Comparison of ENCODE assay signal across 20 cellular contexts in genomic region chr10:130141038-130141437, GRCh38. TPM values are rescaled to one million over a fixed set of nuclear protein-coding genes. Genes with fewer than 3 reads are reported as not detected.
DNase-seq lines count a peak whose midpoint lies in the region; ATAC-seq, FAIRE-seq and TF ChIP-seq lines count a peak whose summit lies in the region.
"Had no signal": no experiment of that assay in that cellular context is flagged by ENCODE, and none has a peak within 500 bp of the region (broad histone marks: within the 10 kb centered on the region; RNA-seq: fewer than 3 reads in every experiment).

No MANE protein-coding gene starts in this region.

- TF ChIP-seq POLR2A in HepG2 (IDR thresholded peaks at IDR 0.05; ENCODE audit: insufficient read depth in 1 of 2, low read depth in 2 of 2, low read length in 2 of 2) (no peak), right lobe of liver (IDR thresholded peaks at IDR 0.05) (no peak)

- H3K4me1 Mint-ChIP-seq in astrocyte (ENCODE audit: low read depth, unreplicated experiment) (peaks cover 41% of the 10 kb centered on the region), type B pancreatic cell (ENCODE audit: unreplicated experiment) (peaks cover 38% of the 10 kb centered on the region)
- H3K4me1 Mint-ChIP-seq in stimulated activated memory B cell treated with anti-CD40 and anti-IgM and Interleukin-4, amounts not matched to agents 10 μg/mL and 1 μg/mL and 100 μg/mL, for 72 hours = peaks cover 50% of the 10 kb centered on the region

- H3K27ac Mint-ChIP-seq in astrocyte (ENCODE audit: unreplicated experiment) (peak overlapping the region; percentile 69), type B pancreatic cell (no peak overlapping the region)
- peak overlapping the region; percentile 72 for H3K27ac Mint-ChIP-seq in stimulated activated memory B cell treated with anti-CD40 and anti-IgM and Interleukin-4, amounts not matched to agents 10 μg/mL and 1 μg/mL and 100 μg/mL, for 72 hours

- DNase-seq in HepG2 (ENCODE audit: low spot score) (no peak), right lobe of liver (no peak), astrocyte (ENCODE audit: low read depth) (no peak), type B pancreatic cell (ENCODE audit: extremely low spot score, unreplicated experiment) (no peak)
- no peak for DNase-seq in effector memory CD4-positive, alpha-beta T cell
- DNase-seq: activated CD4-positive, alpha-beta T cell treated with anti-CD3 and anti-CD28 coated beads, Interleukin-2, amount 50 U/mL, for 1 hour; activated T-cell treated with anti-CD3 and anti-CD28 coated beads, Interleukin-2, amount 50 U/mL, for 1 hour; CD8-positive, alpha-beta memory T cell; hypothalamus; NCI-H187; NCI-H2227 treated with DMSO at 0.1 percent for 48 hours; NCI-H82; nephron progenitor cell; small intestine; stimulated activated CD4-positive, alpha-beta T cell treated with anti-CD3 and anti-CD28 coated beads, Interleukin-4, amount 100 ng/mL, for 1 hour had no signal

- H3K27me3 Mint-ChIP-seq in astrocyte (ENCODE audit: low read depth, unreplicated experiment) (no peaks in the 10 kb centered on the region), type B pancreatic cell (no peaks in the 10 kb centered on the region)
- H3K27me3 Mint-ChIP-seq in stimulated activated memory B cell treated with anti-CD40 and anti-IgM and Interleukin-4, amounts not matched to agents 10 μg/mL and 1 μg/mL and 100 μg/mL, for 72 hours = no peaks in the 10 kb centered on the region
- H3K27me3 Mint-ChIP-seq: CD8-positive, alpha-beta memory T cell had no signal

- no TSS peak for BruUV-seq in HepG2 (replicated peaks; lab: Mats Ljungman, UMichigan)

- no peaks in the 10 kb centered on the region for H3K9me3 ChIP-seq in HepG2 (ENCODE audit: low read length)
- no peaks in the 10 kb centered on the region for H3K9me3 ChIP-seq in right lobe of liver
- H3K9me3 ChIP-seq in OCI-LY1 (ENCODE audit: low read length) = no peaks in the 10 kb centered on the region
- H3K9me3 ChIP-seq in astrocyte (ENCODE audit: insufficient read depth, low read depth, low read length) = no peaks in the 10 kb centered on the region
- no peaks in the 10 kb centered on the region for H3K9me3 ChIP-seq in effector memory CD4-positive, alpha-beta T cell (ENCODE audit: control insufficient read depth, low read length)

- POLR2A ChIA-PET in HepG2 (lab: Yijun Ruan, JAX) = interaction anchor here (1.2 kb wide), 1 partner anchor 31 kb away, joined by 4 read pairs; no protein-coding TSS in a partner anchor

- H3K4me3 ChIP-seq in HepG2 (replicated peaks in 1 of 3; ENCODE audit: insufficient read depth in 1 of 3, low read depth in 2 of 3, low read length in 3 of 3) (no peak overlapping the region), right lobe of liver (no peak overlapping the region), OCI-LY1 (ENCODE audit: low read depth, low read length, poor library complexity, severe bottlenecking) (peak overlapping the region; percentile 34), astrocyte (ENCODE audit: insufficient read depth, low read depth, low read length) (no peak overlapping the region)
- H3K4me3 ChIP-seq in effector memory CD4-positive, alpha-beta T cell (ENCODE audit: insufficient read depth, low read depth, low read length, poor library complexity, severe bottlenecking) = no peak overlapping the region

- H4K20me1 ChIP-seq in HepG2 (ENCODE audit: insufficient read depth, low read length) (peaks cover 50% of the 10 kb centered on the region), OCI-LY1 (ENCODE audit: insufficient read depth, low read length) (no peaks in the 10 kb centered on the region), astrocyte (ENCODE audit: insufficient read depth, low read length) (peaks cover 84% of the 10 kb centered on the region)

- no peaks in the 10 kb centered on the region for H3K9me3 Mint-ChIP-seq in astrocyte (ENCODE audit: unreplicated experiment)
- no peaks in the 10 kb centered on the region for H3K9me3 Mint-ChIP-seq in stimulated activated memory B cell treated with anti-CD40 and anti-IgM and Interleukin-4, amounts not matched to agents 10 μg/mL and 1 μg/mL and 100 μg/mL, for 72 hours
- H3K9me3 Mint-ChIP-seq in type B pancreatic cell = no peaks in the 10 kb centered on the region
- H3K9me3 Mint-ChIP-seq: CD8-positive, alpha-beta memory T cell; nephron progenitor cell had no signal

- H3K9me2 ChIP-seq in OCI-LY1 (ENCODE audit: low read depth, low read length) = no peaks in the 10 kb centered on the region

- no peak overlapping the region for H3K4me3 Mint-ChIP-seq in astrocyte (ENCODE audit: unreplicated experiment)
- H3K4me3 Mint-ChIP-seq in stimulated activated memory B cell treated with anti-CD40 and anti-IgM and Interleukin-4, amounts not matched to agents 10 μg/mL and 1 μg/mL and 100 μg/mL, for 72 hours = no peak overlapping the region
- no peak overlapping the region for H3K4me3 Mint-ChIP-seq in type B pancreatic cell
- H3K4me3 Mint-ChIP-seq: nephron progenitor cell had no signal

- H2AFZ ChIP-seq in HepG2 (ENCODE audit: low read length) (no peak overlapping the region), OCI-LY1 (ENCODE audit: low read length) (no peak overlapping the region), astrocyte (ENCODE audit: low read depth, low read length) (no peak overlapping the region)

- in situ Hi-C loops in HepG2 (cut with HindIII; ENCODE audit: extremely low pct_ligation_motif_present, low pct_unique_long_range_greater_than_20kb) = no loop called here

- H3K4me2 ChIP-seq in HepG2 (ENCODE audit: low read depth, low read length) = 0 out of 2 replicates have a peak overlapping the region, but pooled peaks have one; percentile 15
- peak overlapping the region; percentile 56 for H3K4me2 ChIP-seq in OCI-LY1 (ENCODE audit: low read length)
- no peak overlapping the region for H3K4me2 ChIP-seq in astrocyte (ENCODE audit: low read length)

- no peaks in the 10 kb centered on the region for H3F3A ChIP-seq in OCI-LY1 (ENCODE audit: insufficient read depth, low read length)

- H3K4me1 ChIP-seq in HepG2 (ENCODE audit: insufficient read depth, low read length) (peaks cover 48% of the 10 kb centered on the region), right lobe of liver (peaks cover 0 to 14% (median 6%) of the 10 kb centered on the region in 4 donors), OCI-LY1 (ENCODE audit: insufficient read depth, low read length, severe bottlenecking) (peaks cover 68% of the 10 kb centered on the region), astrocyte (ENCODE audit: insufficient read depth, low read length) (peaks cover 15% of the 10 kb centered on the region)
- peaks cover 15% of the 10 kb centered on the region for H3K4me1 ChIP-seq in effector memory CD4-positive, alpha-beta T cell (ENCODE audit: control insufficient read depth, insufficient read depth, low read length, poor library complexity, severe bottlenecking)

- H3K36me3 ChIP-seq in HepG2 (replicated peaks in 1 of 2; ENCODE audit: control insufficient read depth in 1 of 2, insufficient read depth in 2 of 2, low read length in 2 of 2) = peaks cover 9 to 16% of the 10 kb centered on the region in 2 experiments; a peak in 4 of 5 replicates
- peaks cover 0 to 5% (median 2%) of the 10 kb centered on the region in 4 donors for H3K36me3 ChIP-seq in right lobe of liver
- H3K36me3 ChIP-seq in OCI-LY1 (ENCODE audit: insufficient read depth, low read length) = peaks cover 35% of the 10 kb centered on the region; the same call in 1 of the 2 replicates
- peaks cover 2% of the 10 kb centered on the region for H3K36me3 ChIP-seq in astrocyte (ENCODE audit: insufficient read depth, low read length)
- H3K36me3 ChIP-seq in effector memory CD4-positive, alpha-beta T cell (ENCODE audit: control insufficient read depth, insufficient read depth, low read length) = no peaks in the 10 kb centered on the region

- no peaks in the 10 kb centered on the region; a peak in 2 of 5 replicates for H3K27me3 ChIP-seq in HepG2 (ENCODE audit: control insufficient read depth in 1 of 2, insufficient read depth in 2 of 2, low read length in 2 of 2)
- H3K27me3 ChIP-seq in right lobe of liver = no peaks in the 10 kb centered on the region
- no peaks in the 10 kb centered on the region for H3K27me3 ChIP-seq in OCI-LY1 (ENCODE audit: insufficient read depth, low read length)
- H3K27me3 ChIP-seq in astrocyte (ENCODE audit: insufficient read depth, low read length) = no peaks in the 10 kb centered on the region
- no peaks in the 10 kb centered on the region for H3K27me3 ChIP-seq in effector memory CD4-positive, alpha-beta T cell (replicated peaks; ENCODE audit: control insufficient read depth, insufficient read depth, low read length, poor library complexity, severe bottlenecking)

- TF ChIP-seq EP300 in HepG2 (IDR thresholded peaks at IDR 0.05; ENCODE audit: low read depth in 2 of 2, low read length in 2 of 2) (no peak), HepG2 (CRISPR knock-in tag; IDR thresholded peaks at IDR 0.05; ENCODE audit: borderline replicate concordance) (no peak)

- ATAC-seq in HepG2 = no peak
- ATAC-seq in right lobe of liver = no peak
- no peak for ATAC-seq in stimulated activated memory B cell treated with anti-CD40 and anti-IgM and Interleukin-4, amounts not matched to agents 10 μg/mL and 1 μg/mL and 100 μg/mL, for 72 hours
- no peak for ATAC-seq in HG02571 (IDR thresholded peaks at IDR 0.05; ENCODE audit: unreplicated experiment)

- H3K79me2 ChIP-seq in HepG2 (ENCODE audit: insufficient read depth, low read length) (peaks cover 90% of the 10 kb centered on the region), OCI-LY1 (ENCODE audit: insufficient read depth, low read length) (peaks cover 75% of the 10 kb centered on the region), astrocyte (ENCODE audit: insufficient read depth, low read length) (peaks cover 95% of the 10 kb centered on the region)

- H3K9ac ChIP-seq in HepG2 (ENCODE audit: insufficient read depth, low read depth, low read length) (no peak overlapping the region), OCI-LY1 (ENCODE audit: low read length) (peak overlapping the region; percentile 18; the same call in 1 of the 2 replicates), astrocyte (ENCODE audit: low read length) (no peak overlapping the region)

- WGBS in HepG2 (ENCODE audit: low lambda C conversion rate) = 81% methylated on average over 4 of the region's 4 CpGs
- 86% methylated on average over 3 of the region's 4 CpGs for WGBS in right lobe of liver (ENCODE audit: insufficient coverage, low coverage, low lambda C conversion rate, missing lambda C conversion rate)

- TF ChIP-seq RAD21 in HepG2 (CRISPR knock-in tag; IDR thresholded peaks at IDR 0.05) = no peak

- TF ChIP-seq CTCF in HepG2 (CRISPR knock-in tag; IDR thresholded peaks at IDR 0.05) (no peak), right lobe of liver (IDR thresholded peaks at IDR 0.05) (no peak), OCI-LY1 (IDR thresholded peaks at IDR 0.05; ENCODE audit: low read length) (no peak), astrocyte (IDR thresholded peaks at IDR 0.05; ENCODE audit: insufficient read depth, low read depth, low read length) (no peak), type B pancreatic cell (conservative IDR thresholded peaks at IDR 0.05) (no peak)

- H3K36me3 Mint-ChIP-seq in astrocyte (ENCODE audit: low read depth, unreplicated experiment) (peaks cover 2% of the 10 kb centered on the region), type B pancreatic cell (peaks cover 20% of the 10 kb centered on the region)
- peaks cover 21% of the 10 kb centered on the region for H3K36me3 Mint-ChIP-seq in stimulated activated memory B cell treated with anti-CD40 and anti-IgM and Interleukin-4, amounts not matched to agents 10 μg/mL and 1 μg/mL and 100 μg/mL, for 72 hours

- CTCF ChIA-PET in HepG2 (lab: Yijun Ruan, JAX; ENCODE audit: low intra/inter-chr PET ratio, low total read pairs) = no interaction called here

- FAIRE-seq in HepG2 (lab: Jason Lieb, UNC) (no peak), astrocyte (lab: Jason Lieb, UNC) (no peak)
- FAIRE-seq: keratinocyte, small intestine, TTC549 had no signal

- H3K27ac ChIP-seq in HepG2 (ENCODE audit: extremely low read length, insufficient read depth, low read length) = no peak overlapping the region
- H3K27ac ChIP-seq in right lobe of liver = no peak overlapping the region
- H3K27ac ChIP-seq in OCI-LY1 (ENCODE audit: low read depth, low read length, poor library complexity, severe bottlenecking) = peak overlapping the region; percentile 82
- H3K27ac ChIP-seq in astrocyte (ENCODE audit: low read depth, low read length) = no peak overlapping the region
- no peak overlapping the region for H3K27ac ChIP-seq in effector memory CD4-positive, alpha-beta T cell (ENCODE audit: insufficient read depth, low read length, poor library complexity, severe bottlenecking)

- intact Hi-C loops in HepG2 (cut with micrococcal nuclease; ENCODE audit: unreplicated experiment) (no loop called here), right lobe of liver (cut with DNase I) (no loop called here)

RNA-seq across cellular contexts. Expression of gene GLRX3, which starts 4.8 kb away (rescaled TPM):
- 135 and 185 TPM in 2 replicates for total RNA-seq in HepG2 (2016; rRNA removed; fragmentation: Illumina TruSeq; extraction: Trizol)
- 53.2 and 56.2 TPM in 2 replicates for total RNA-seq in HepG2 (2016; cell fraction: cytosol; rRNA removed; fragmentation: Illumina TruSeq; extraction: Trizol; ENCODE audit: low read depth)
- 139 and 200 TPM in 2 replicates for total RNA-seq in HepG2 (2016; cell fraction: insoluble cytoplasmic fraction; rRNA removed; fragmentation: Illumina TruSeq; extraction: Trizol)
- 74.0 and 76.4 TPM in 2 replicates for total RNA-seq in HepG2 (2016; cell fraction: membrane; rRNA removed; fragmentation: Illumina TruSeq; extraction: Trizol)
- 50.5 and 57.7 TPM in 2 replicates for total RNA-seq in HepG2 (2016; cell fraction: nucleus; rRNA removed; fragmentation: Illumina TruSeq; extraction: Trizol)
- polyA plus RNA-seq in HepG2 (2011; rRNA removed) = 67.1 and 91.4 TPM in 2 replicates
- 51.8 and 58.2 TPM in 2 replicates for polyA plus RNA-seq in HepG2 (2011; cell fraction: cytosol; rRNA removed)
- polyA plus RNA-seq in HepG2 (2011; cell fraction: nucleus; rRNA removed) = 29.6 and 40.4 TPM in 2 replicates
- polyA plus RNA-seq in HepG2 (2012) = 91.5 and 92.8 TPM in 2 replicates
- 52.7 and 54.0 TPM in 2 replicates for polyA plus RNA-seq in HepG2 (2016; cell fraction: cytosol; fragmentation: Illumina TruSeq; extraction: Trizol; ENCODE audit: low read depth)
- 190 and 206 TPM in 2 replicates for polyA plus RNA-seq in HepG2 (2016; cell fraction: insoluble cytoplasmic fraction; fragmentation: Illumina TruSeq; extraction: Trizol; ENCODE audit: low read depth)
- 63.1 and 66.1 TPM in 2 replicates for polyA plus RNA-seq in HepG2 (2016; cell fraction: membrane; fragmentation: Illumina TruSeq; extraction: Trizol; ENCODE audit: low read depth)
- polyA plus RNA-seq in HepG2 (2016; cell fraction: nucleus; fragmentation: Illumina TruSeq; extraction: Trizol; ENCODE audit: insufficient read depth, low read depth) = 81.2 and 94.4 TPM in 2 replicates
- polyA minus RNA-seq in HepG2 (2011; rRNA and poly(A)+ RNA removed; ENCODE audit: low replicate concordance) = 14.1 and 28.5 TPM in 2 replicates
- 29.1 and 30.6 TPM in 2 replicates for polyA minus RNA-seq in HepG2 (2011; cell fraction: cytosol; rRNA and poly(A)+ RNA removed)
- polyA minus RNA-seq in HepG2 (2011; cell fraction: nucleus; rRNA and poly(A)+ RNA removed) = 48.8 and 52.1 TPM in 2 replicates
- total RNA-seq in right lobe of liver = 10 to 100 TPM; 23.5 to 50.6 (median 33.4) TPM
- total RNA-seq in astrocyte = 116 and 137 TPM in 2 replicates
- 73.2 and 77.4 TPM in 2 replicates for total RNA-seq in type B pancreatic cell (ENCODE audit: low replicate concordance)

RNA-seq across cellular contexts. Expression of gene C10orf143, which starts 30.4 kb away (rescaled TPM):
- 0.84 and 0.91 TPM in 2 replicates for total RNA-seq in HepG2 (2016; rRNA removed; fragmentation: Illumina TruSeq; extraction: Trizol)
- 1.9 and 2.2 TPM in 2 replicates for total RNA-seq in HepG2 (2016; cell fraction: cytosol; rRNA removed; fragmentation: Illumina TruSeq; extraction: Trizol; ENCODE audit: low read depth)
- total RNA-seq in HepG2 (2016; cell fraction: insoluble cytoplasmic fraction; rRNA removed; fragmentation: Illumina TruSeq; extraction: Trizol) = 0.40 and 0.63 TPM in 2 replicates
- total RNA-seq in HepG2 (2016; cell fraction: membrane; rRNA removed; fragmentation: Illumina TruSeq; extraction: Trizol) = 1.2 and 2.2 TPM in 2 replicates
- total RNA-seq in HepG2 (2016; cell fraction: nucleus; rRNA removed; fragmentation: Illumina TruSeq; extraction: Trizol) = 0.28 TPM in 1 of 2 replicates, not detected in the other
- polyA plus RNA-seq in HepG2 (2011; rRNA removed) = 0.21 and 0.42 TPM in 2 replicates
- 0.35 and 0.41 TPM in 2 replicates for polyA plus RNA-seq in HepG2 (2011; cell fraction: cytosol; rRNA removed)
- polyA plus RNA-seq in HepG2 (2011; cell fraction: nucleus; rRNA removed) = 0.42 and 0.68 TPM in 2 replicates
- polyA plus RNA-seq in HepG2 (2012) = 0.33 and 0.39 TPM in 2 replicates
- polyA plus RNA-seq in HepG2 (2016; cell fraction: cytosol; fragmentation: Illumina TruSeq; extraction: Trizol; ENCODE audit: low read depth) = 2.7 and 3.1 TPM in 2 replicates
- polyA plus RNA-seq in HepG2 (2016; cell fraction: insoluble cytoplasmic fraction; fragmentation: Illumina TruSeq; extraction: Trizol; ENCODE audit: low read depth) = 0.92 and 1.4 TPM in 2 replicates
- polyA plus RNA-seq in HepG2 (2016; cell fraction: membrane; fragmentation: Illumina TruSeq; extraction: Trizol; ENCODE audit: low read depth) = 2.1 and 2.6 TPM in 2 replicates
- 1.1 and 1.3 TPM in 2 replicates for polyA plus RNA-seq in HepG2 (2016; cell fraction: nucleus; fragmentation: Illumina TruSeq; extraction: Trizol; ENCODE audit: insufficient read depth, low read depth)
- polyA minus RNA-seq in HepG2 (2011; rRNA and poly(A)+ RNA removed; ENCODE audit: low replicate concordance) = 0.26 and 0.47 TPM in 2 replicates
- polyA minus RNA-seq in HepG2 (2011; cell fraction: cytosol; rRNA and poly(A)+ RNA removed) = not detected in 2 replicates
- 0.12 and 0.39 TPM in 2 replicates for polyA minus RNA-seq in HepG2 (2011; cell fraction: nucleus; rRNA and poly(A)+ RNA removed)
- 1 to 10 TPM in 5 of 6 experiments, under 1 TPM in 1; 0.68 to 2.9 (median 1.6) TPM for total RNA-seq in right lobe of liver
- 0.73 and 0.82 TPM in 2 replicates for total RNA-seq in astrocyte
- 1.8 and 3.0 TPM in 2 replicates for total RNA-seq in type B pancreatic cell (ENCODE audit: low replicate concordance)
